In genomic region chr7:87057210-87057609, GRCh38 we compare ENCODE assay signal across 20 cellular contexts.
"Had no signal": no experiment of that assay in that cellular context is flagged by ENCODE, and none has a peak within 500 bp of the region (broad histone marks: within the 10 kb centered on the region; RNA-seq: fewer than 3 reads in every experiment).

No MANE protein-coding gene starts in this region.

- H3K4me1 ChIP-seq: breast epithelium had no signal

- H3K4me3 ChIP-seq: breast epithelium, SJCRH30, suprapubic skin, transverse colon had no signal

- ATAC-seq: activated CD8-positive, alpha-beta memory T cell treated with anti-CD3 and anti-CD28 coated beads, Interleukin-2, amount 10 ng/mL, durations not matched to agents 7 days and 5 days; activated naive CD8-positive, alpha-beta T cell treated with anti-CD3 and anti-CD28 coated beads, Interleukin-2, amount 50 U/mL, for 24 hours; left ventricle myocardium superior; stimulated activated naive CD8-positive, alpha-beta T cell treated with anti-CD3 and anti-CD28 coated beads, Interleukin-15, Interleukin-2, amounts not matched to agents 100 U/mL and 50 U/mL, for 24 hours; WTC11 had no signal

- H3K9me3 ChIP-seq: breast epithelium, SJCRH30, suprapubic skin, transverse colon had no signal

- H3K27ac ChIP-seq: SJCRH30, suprapubic skin, transverse colon had no signal

- H3K36me3 ChIP-seq: breast epithelium, suprapubic skin, transverse colon had no signal

- H3K27me3 ChIP-seq: breast epithelium, SJCRH30, suprapubic skin, transverse colon had no signal

- DNase-seq: activated CD4-positive, alpha-beta memory T cell treated with anti-CD3 and anti-CD28 coated beads for 36 hours; activated CD4-positive, alpha-beta T cell treated with anti-CD3 and anti-CD28 coated beads for 4 hours; activated CD8-positive, alpha-beta memory T cell treated with anti-CD3 and anti-CD28 coated beads, Interleukin-2, amount 10 ng/mL, durations not matched to agents 7 days and 5 days; activated naive CD4-positive, alpha-beta T cell treated with anti-CD3 and anti-CD28 coated beads, Interleukin-2, amount 10 ng/mL, durations not matched to agents 7 days and 5 days; activated naive CD8-positive, alpha-beta T cell treated with anti-CD3 and anti-CD28 coated beads, Interleukin-2, amount 50 U/mL, for 24 hours; activated T-cell treated with anti-CD3 and anti-CD28 coated beads, Interleukin-2, amount 50 U/mL, for 24 hours; aorta; effector CD4-positive, alpha-beta T cell; foreskin fibroblast; left ventricle myocardium superior; nucleus accumbens; retina; SJCRH30; stimulated activated CD4-positive, alpha-beta T cell treated with anti-CD3 and anti-CD28 coated beads, Interleukin-2, amount 100 ng/mL, for 24 hours; stimulated activated naive CD8-positive, alpha-beta T cell treated with anti-CD3 and anti-CD28 coated beads, Interleukin-15, Interleukin-2, amounts not matched to agents 100 U/mL and 50 U/mL, for 24 hours; T-helper 2 cell; transverse colon had no signal
